ENCODE assay signal across 14 cellular contexts in the genomic region with DNA sequence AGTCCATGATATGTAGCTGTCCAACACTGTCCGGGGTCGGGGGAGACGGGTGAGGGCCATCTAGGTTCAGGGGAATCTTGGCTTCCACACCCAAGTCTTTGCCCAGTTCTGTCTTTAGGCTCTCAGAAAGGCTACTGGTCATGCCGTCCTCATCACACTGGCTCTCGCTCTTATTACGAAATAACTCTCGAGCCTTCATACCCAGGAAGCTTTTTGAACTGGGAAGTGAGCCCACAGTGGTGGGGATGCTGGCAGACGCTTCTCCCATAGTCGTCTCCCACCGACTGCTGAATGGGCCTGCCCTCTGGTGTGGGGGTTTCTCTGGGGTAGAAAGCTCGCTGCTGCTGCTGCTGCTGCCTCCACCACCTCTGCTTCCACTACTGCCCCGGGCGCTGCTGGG. TPM values are rescaled to one million over a fixed set of nuclear protein-coding genes. Genes with fewer than 3 reads are reported as not detected.
"Had no signal": no experiment of that assay in that cellular context is flagged by ENCODE, and none has a peak within 500 bp of the region (broad histone marks: within the 10 kb centered on the region; RNA-seq: fewer than 3 reads in every experiment).

No MANE protein-coding gene starts in this region.

- ATAC-seq: left colon; SK-N-SH treated with all-trans-retinoic acid at 6 μM for 48 hours; stimulated activated memory B cell treated with anti-CD40 and anti-IgM and Interleukin-4, amounts not matched to agents 10 μg/mL and 1 μg/mL and 100 μg/mL, for 72 hours had no signal

- H3K4me1 ChIP-seq: parathyroid adenoma had no signal

- H3K9me3 ChIP-seq: neutrophil, transverse colon had no signal

- H3K27me3 ChIP-seq: neutrophil, transverse colon had no signal

- H3K27ac ChIP-seq: parathyroid adenoma, transverse colon had no signal

- H3K4me3 ChIP-seq: transverse colon had no signal

- H3K79me2 ChIP-seq: parathyroid adenoma had no signal

- H2AFZ ChIP-seq: parathyroid adenoma had no signal

- DNase-seq: activated CD4-positive, alpha-beta T cell treated with anti-CD3 and anti-CD28 coated beads for 1 hour; activated CD4-positive, alpha-beta T cell treated with anti-CD3 and anti-CD28 coated beads, Interleukin-2, amount 50 U/mL, for 4 hours; activated naive CD4-positive, alpha-beta T cell; activated T-cell treated with anti-CD3 and anti-CD28 coated beads for 4 hours; aorta; left colon; naive B cell; transverse colon had no signal

- H3K9ac ChIP-seq: parathyroid adenoma had no signal

RNA-seq across cellular contexts. Expression of gene AK8, which starts 18.2 kb away (rescaled TPM):
- total RNA-seq: bronchial epithelial cell; T-helper 1 cell treated with Interleukin-12 subunit alpha and Interleukin-12 subunit beta and Interleukin-4 antibody, amounts not matched to agents 30 ng/mL and 1 ng/mL, for 36 hours had no signal
